In genomic region chr17:28518132-28518531, GRCh38 we compare ENCODE assay signal across 22 cellular contexts. TPM values are rescaled to one million over a fixed set of nuclear protein-coding genes. Genes with fewer than 3 reads are reported as not detected.
DNase-seq lines count a peak whose midpoint lies in the region; ATAC-seq, FAIRE-seq and TF ChIP-seq lines count a peak whose summit lies in the region.
"Had no signal": no experiment of that assay in that cellular context is flagged by ENCODE, and none has a peak within 500 bp of the region (broad histone marks: within the 10 kb centered on the region; RNA-seq: fewer than 3 reads in every experiment).

No MANE protein-coding gene starts in this region.

- DNase-seq in Karpas-422 (peak; percentile 82), OCI-LY7 (ENCODE audit: low spot score) (peak; percentile 40), bronchial epithelial cell (ENCODE audit: low read depth) (no peak), upper lobe of right lung (no peak), NCI-H2171 (lab: John Stamatoyannopoulos, UW) (no peak), NCI-H1092 (lab: John Stamatoyannopoulos, UW) (no peak)
- DNase-seq: activated CD4-positive, CD25-positive, alpha-beta regulatory T cell treated with anti-CD3 and anti-CD28 coated beads, Interleukin-2, amount 50 U/mL, for 72 hours; activated T-cell treated with anti-CD3 and anti-CD28 coated beads, Interleukin-2, amount 50 U/mL, for 72 hours; DMS79 treated with DMSO at 0.1 percent for 48 hours; effector memory CD8-positive, alpha-beta T cell; stimulated activated CD4-positive, alpha-beta T cell treated with anti-CD3 and anti-CD28 coated beads, Interleukin-1b, Interleukin-23, amount 100 ng/mL, for 48 hours; stimulated activated naive CD4-positive, alpha-beta T cell; tibial artery had no signal

- H4K20me1 ChIP-seq in Karpas-422 (ENCODE audit: insufficient read depth, low read depth, low read length), result no peaks in the 10 kb centered on the region
- no peaks in the 10 kb centered on the region; the same call in 1 of the 2 replicates for H4K20me1 ChIP-seq in OCI-LY7 (ENCODE audit: insufficient read depth, low read length)

- intact Hi-C loops in OCI-LY7 (cut with micrococcal nuclease; ENCODE audit: unreplicated experiment) (no loop called here), upper lobe of right lung (cut with DNase I) (no loop called here)

- H3K4me1 ChIP-seq in Karpas-422 (ENCODE audit: low read length), result peaks cover 7% of the 10 kb centered on the region
- H3K4me1 ChIP-seq in OCI-LY7 (ENCODE audit: insufficient read depth, low read length, poor library complexity, severe bottlenecking), result no peaks in the 10 kb centered on the region
- H3K4me1 ChIP-seq in upper lobe of right lung, result no peaks in the 10 kb centered on the region
- H3K4me1 ChIP-seq: prostate gland had no signal

- no peak overlapping the region for H3K9ac ChIP-seq in Karpas-422 (ENCODE audit: low read length)

- no peaks in the 10 kb centered on the region for H3K9me2 ChIP-seq in Karpas-422 (replicated peaks; ENCODE audit: insufficient read depth, low read length)
- H3K9me2 ChIP-seq in OCI-LY7 (ENCODE audit: insufficient read depth, low read length), result no peaks in the 10 kb centered on the region

- H2AFZ ChIP-seq in Karpas-422 (ENCODE audit: low read length) (no peak overlapping the region), OCI-LY7 (ENCODE audit: low read length) (no peak overlapping the region)

- POLR2A ChIA-PET in OCI-LY7 (lab: Charles Lee), result interaction anchor here (0.7 kb wide), 1 partner anchor 1122 kb away, joined by 3 read pairs; no protein-coding TSS in a partner anchor

- no peak overlapping the region for H3K27ac ChIP-seq in Karpas-422 (ENCODE audit: low read length)
- no peak overlapping the region for H3K27ac ChIP-seq in OCI-LY7 (ENCODE audit: low read depth, low read length, poor library complexity, severe bottlenecking)
- H3K27ac ChIP-seq in upper lobe of right lung, result no peak overlapping the region
- H3K27ac ChIP-seq: prostate gland, tibial artery had no signal

- H3K9me3 ChIP-seq in Karpas-422 (ENCODE audit: low read length), result 0 out of 2 replicates have a peak, but pooled peaks cover 3% of the 10 kb centered on the region
- 0 out of 2 replicates have a peak, but pooled peaks cover 7% of the 10 kb centered on the region for H3K9me3 ChIP-seq in OCI-LY7 (ENCODE audit: low read length)
- H3K9me3 ChIP-seq in upper lobe of right lung, result no peaks in the 10 kb centered on the region
- H3K9me3 ChIP-seq: prostate gland, tibial artery had no signal

- H3K4me2 ChIP-seq in Karpas-422 (ENCODE audit: low read depth, low read length, poor library complexity, severe bottlenecking) (no peak overlapping the region), OCI-LY7 (ENCODE audit: low read length) (no peak overlapping the region)

- H3K36me3 ChIP-seq in Karpas-422 (ENCODE audit: insufficient read depth, low read length) (no peaks in the 10 kb centered on the region), OCI-LY7 (ENCODE audit: insufficient read depth, low read length) (no peaks in the 10 kb centered on the region), bronchial epithelial cell (ENCODE audit: control insufficient read depth, insufficient read depth, low read length) (peaks cover 2% of the 10 kb centered on the region), upper lobe of right lung (no peaks in the 10 kb centered on the region)
- H3K36me3 ChIP-seq: prostate gland, tibial artery had no signal

- BruUV-seq in OCI-LY7 (replicated peaks; lab: Mats Ljungman, UMichigan), result no TSS peak

- H3K4me3 ChIP-seq in Karpas-422 (ENCODE audit: low read length), result no peak overlapping the region
- H3K4me3 ChIP-seq in OCI-LY7 (ENCODE audit: low read depth, low read length, poor library complexity, severe bottlenecking), result no peak overlapping the region
- no peak overlapping the region for H3K4me3 ChIP-seq in bronchial epithelial cell (ENCODE audit: low read depth, low read length)
- no peak overlapping the region for H3K4me3 ChIP-seq in upper lobe of right lung
- H3K4me3 ChIP-seq: prostate gland, tibial artery had no signal

- peak; percentile 18 for FAIRE-seq in bronchial epithelial cell (lab: Jason Lieb, UNC)
- FAIRE-seq: RCC 7860 had no signal

- H3K27me3 ChIP-seq in Karpas-422 (ENCODE audit: low read length), result no peaks in the 10 kb centered on the region
- peaks cover 2% of the 10 kb centered on the region for H3K27me3 ChIP-seq in bronchial epithelial cell (ENCODE audit: control insufficient read depth, insufficient read depth, low read length)
- H3K27me3 ChIP-seq in upper lobe of right lung, result no peaks in the 10 kb centered on the region

- TF ChIP-seq CTCF in OCI-LY7 (conservative IDR thresholded peaks at IDR 0.05; ENCODE audit: low read length) (no peak), bronchial epithelial cell (IDR thresholded peaks at IDR 0.05; ENCODE audit: insufficient read depth, low read length, severe bottlenecking) (no peak), upper lobe of right lung (IDR thresholded peaks at IDR 0.05) (no peak)

- H3K79me2 ChIP-seq in Karpas-422 (ENCODE audit: low read length) (no peaks in the 10 kb centered on the region), OCI-LY7 (ENCODE audit: insufficient read depth, low read depth, low read length) (no peaks in the 10 kb centered on the region)

- CTCF ChIA-PET in OCI-LY7 (lab: Charles Lee; ENCODE audit: unreplicated experiment), result no interaction called here

- ATAC-seq in upper lobe of right lung, result peak; percentile 44
- no peak for ATAC-seq in GM18873 (IDR thresholded peaks at IDR 0.05; ENCODE audit: low FRiP score, unreplicated experiment)
- ATAC-seq: activated T-cell treated with anti-CD3 and anti-CD28 coated beads, Interleukin-2, amount 50 U/mL, for 72 hours; effector memory CD8-positive, alpha-beta T cell; HCT116; left lobe of liver had no signal

RNA-seq across cellular contexts. Expression of gene FOXN1, which starts 12.0 kb away (rescaled TPM):
- total RNA-seq in Karpas-422 (2014; rRNA removed; shearing (Covaris generic); ENCODE audit: low replicate concordance), result not detected in 2 replicates
- total RNA-seq in OCI-LY7 (2014; rRNA removed; shearing (Covaris generic)), result not detected in 2 replicates
- not detected in 2 replicates for total RNA-seq in OCI-LY7 (2022)
- 0.38 TPM in 1 of 2 replicates, not detected in the other for total RNA-seq in bronchial epithelial cell
- total RNA-seq in upper lobe of right lung, result 0.35 TPM
- total RNA-seq: activated T-cell treated with anti-CD3 and anti-CD28 coated beads, Interleukin-2, amount 50 U/mL, for 72 hours; chondrocyte; left lobe of liver; mononuclear cell; neural crest cell; skeletal muscle tissue had no signal

RNA-seq across cellular contexts. Expression of gene UNC119, which starts 34.3 kb away (rescaled TPM):
- 34.0 and 70.2 TPM in 2 replicates for total RNA-seq in Karpas-422 (2014; rRNA removed; shearing (Covaris generic); ENCODE audit: low replicate concordance)
- 10.5 and 14.2 TPM in 2 replicates for total RNA-seq in OCI-LY7 (2014; rRNA removed; shearing (Covaris generic))
- total RNA-seq in OCI-LY7 (2022) (8.4 and 14.9 TPM in 2 replicates), bronchial epithelial cell (21.9 and 22.8 TPM in 2 replicates), upper lobe of right lung (22.7 TPM)

RNA-seq across cellular contexts. Expression of gene SLC13A2, which starts 44.7 kb away (rescaled TPM):
- total RNA-seq in Karpas-422 (2014; rRNA removed; shearing (Covaris generic); ENCODE audit: low replicate concordance), result not detected in 2 replicates
- not detected in 2 replicates for total RNA-seq in OCI-LY7 (2014; rRNA removed; shearing (Covaris generic))
- total RNA-seq in OCI-LY7 (2022), result not detected in 2 replicates
- not detected in 2 replicates for total RNA-seq in bronchial epithelial cell
- total RNA-seq in upper lobe of right lung, result 0.87 TPM
- total RNA-seq: activated T-cell treated with anti-CD3 and anti-CD28 coated beads, Interleukin-2, amount 50 U/mL, for 72 hours; chondrocyte; mononuclear cell; neural crest cell; skeletal muscle tissue had no signal

RNA-seq across cellular contexts. Expression of gene PIGS, which starts 53.2 kb away (rescaled TPM):
- 39.2 and 50.2 TPM in 2 replicates for total RNA-seq in Karpas-422 (2014; rRNA removed; shearing (Covaris generic); ENCODE audit: low replicate concordance)
- total RNA-seq in OCI-LY7 (2014; rRNA removed; shearing (Covaris generic)), result 13.9 and 23.7 TPM in 2 replicates
- total RNA-seq in OCI-LY7 (2022) (34.0 and 34.5 TPM in 2 replicates), bronchial epithelial cell (25.5 and 36.0 TPM in 2 replicates), upper lobe of right lung (43.0 TPM)

RNA-seq across cellular contexts. Expression of gene ALDOC, which starts 58.6 kb away (rescaled TPM):
- 309 and 552 TPM in 2 replicates for total RNA-seq in Karpas-422 (2014; rRNA removed; shearing (Covaris generic); ENCODE audit: low replicate concordance)
- total RNA-seq in OCI-LY7 (2014; rRNA removed; shearing (Covaris generic)), result 62.4 and 70.7 TPM in 2 replicates
- total RNA-seq in OCI-LY7 (2022) (25.7 and 46.2 TPM in 2 replicates), bronchial epithelial cell (39.3 and 53.4 TPM in 2 replicates), upper lobe of right lung (10.5 TPM)

Comparison
In these comparisons a context has a peak if more than half of its experiments do, and no peak if none do; other contexts are left out.
1. DNase-seq: peak in Karpas-422 (single experiment) and OCI-LY7 (single experiment); none in bronchial epithelial cell (single experiment), upper lobe of right lung (single experiment), NCI-H2171 (single experiment) and NCI-H1092 (single experiment).